ENCODE assay signal across 11 cellular contexts in the genomic region with DNA sequence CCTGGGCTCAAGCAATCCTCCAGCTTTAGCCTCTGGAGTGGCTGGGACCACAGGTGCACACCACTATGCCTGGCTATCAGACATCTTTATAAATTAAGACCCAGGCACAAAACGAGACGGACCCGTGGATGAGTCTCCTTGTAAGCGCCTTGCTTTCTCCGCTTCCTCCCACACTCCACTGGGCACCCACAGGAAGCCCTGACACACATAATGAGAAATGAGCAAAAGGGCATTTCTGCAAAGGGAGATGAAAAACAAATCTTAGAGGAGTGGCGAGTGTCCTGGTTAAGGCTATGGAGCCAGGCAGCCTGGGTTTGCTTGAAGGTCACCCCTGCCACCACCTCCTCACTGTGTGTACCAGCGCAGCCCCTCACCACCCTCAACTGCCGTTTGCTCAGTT. TPM values are rescaled to one million over a fixed set of nuclear protein-coding genes. Genes with fewer than 3 reads are reported as not detected.
DNase-seq lines count a peak whose midpoint lies in the region; ATAC-seq and TF ChIP-seq lines count a peak whose summit lies in the region.
"Had no signal": no experiment of that assay in that cellular context is flagged by ENCODE, and none has a peak within 500 bp of the region (broad histone marks: within the 10 kb centered on the region; RNA-seq: fewer than 3 reads in every experiment).

No MANE protein-coding gene starts in this region.

- H3K4me1 Mint-ChIP-seq in activated T-helper 1 cell treated with anti-CD3 and anti-CD28 coated beads, Interleukin-12 subunit alpha, Interleukin-12 subunit beta, Interleukin-2, Interleukin-4 antibody, amounts not matched to agents 30 ng/mL and 10 ng/mL and 1 ng/mL, durations not matched to agents 14 hours and 24 hours and 36 hours (ENCODE audit: low read depth) = peaks cover 51% of the 10 kb centered on the region

- H3K27ac Mint-ChIP-seq in activated T-helper 1 cell treated with anti-CD3 and anti-CD28 coated beads, Interleukin-12 subunit alpha, Interleukin-12 subunit beta, Interleukin-2, Interleukin-4 antibody, amounts not matched to agents 30 ng/mL and 10 ng/mL and 1 ng/mL, durations not matched to agents 14 hours and 24 hours and 36 hours = peak overlapping the region; percentile 81

- ATAC-seq in HG03571 (IDR thresholded peaks at IDR 0.05; ENCODE audit: unreplicated experiment) = peak; percentile 35
- ATAC-seq: K562 had no signal

- DNase-seq in GM12864 (ENCODE audit: low read depth) (no peak), globus pallidus (ENCODE audit: low spot score) (no peak), foreskin fibroblast (no peak), adrenal gland (no peak)
- DNase-seq in activated T-helper 1 cell treated with anti-CD3 and anti-CD28 coated beads, Interleukin-12 subunit alpha, Interleukin-12 subunit beta, Interleukin-2, Interleukin-4 antibody, amounts not matched to agents 30 ng/mL and 10 ng/mL and 1 ng/mL, durations not matched to agents 14 hours and 24 hours and 36 hours (ENCODE audit: low spot score) = no peak
- peak; percentile 18 to 37 for DNase-seq in stimulated activated CD4-positive, alpha-beta T cell treated with anti-CD3 and anti-CD28 coated beads, Interleukin-2, amount 100 ng/mL, for 48 hours
- DNase-seq: brain microvascular endothelial cell, GM23248, NCI-H226 had no signal

- peaks cover 12 to 21% of the 10 kb centered on the region in 2 donors for H3K4me1 ChIP-seq in adrenal gland (replicated peaks in 1 of 2)

- no peak for TF ChIP-seq POLR2A in adrenal gland (IDR thresholded peaks at IDR 0.05)

- TF ChIP-seq CTCF in GM12864 (IDR thresholded peaks at IDR 0.05; ENCODE audit: low read depth, low read length, missing control alignments) = no peak
- TF ChIP-seq CTCF in foreskin fibroblast (IDR thresholded peaks at IDR 0.05; ENCODE audit: low read depth, low read length) = no peak
- TF ChIP-seq CTCF in adrenal gland (IDR thresholded peaks at IDR 0.05) = no peak

- peak overlapping the region; percentile 72 for H3K4me3 Mint-ChIP-seq in activated T-helper 1 cell treated with anti-CD3 and anti-CD28 coated beads, Interleukin-12 subunit alpha, Interleukin-12 subunit beta, Interleukin-2, Interleukin-4 antibody, amounts not matched to agents 30 ng/mL and 10 ng/mL and 1 ng/mL, durations not matched to agents 14 hours and 24 hours and 36 hours

- H3K36me3 Mint-ChIP-seq in activated T-helper 1 cell treated with anti-CD3 and anti-CD28 coated beads, Interleukin-12 subunit alpha, Interleukin-12 subunit beta, Interleukin-2, Interleukin-4 antibody, amounts not matched to agents 30 ng/mL and 10 ng/mL and 1 ng/mL, durations not matched to agents 14 hours and 24 hours and 36 hours (ENCODE audit: low read depth) = peaks cover 25% of the 10 kb centered on the region

- H3K27me3 Mint-ChIP-seq in activated T-helper 1 cell treated with anti-CD3 and anti-CD28 coated beads, Interleukin-12 subunit alpha, Interleukin-12 subunit beta, Interleukin-2, Interleukin-4 antibody, amounts not matched to agents 30 ng/mL and 10 ng/mL and 1 ng/mL, durations not matched to agents 14 hours and 24 hours and 36 hours (ENCODE audit: insufficient read depth) = no peaks in the 10 kb centered on the region

- H3K27me3 ChIP-seq in adrenal gland = no peaks in the 10 kb centered on the region
- H3K27me3 ChIP-seq: brain microvascular endothelial cell had no signal

- peaks cover 7% of the 10 kb centered on the region for H3K9me3 Mint-ChIP-seq in activated T-helper 1 cell treated with anti-CD3 and anti-CD28 coated beads, Interleukin-12 subunit alpha, Interleukin-12 subunit beta, Interleukin-2, Interleukin-4 antibody, amounts not matched to agents 30 ng/mL and 10 ng/mL and 1 ng/mL, durations not matched to agents 14 hours and 24 hours and 36 hours

- intact Hi-C loops in activated T-helper 1 cell treated with anti-CD3 and anti-CD28 coated beads, Interleukin-12 subunit alpha, Interleukin-12 subunit beta, Interleukin-2, Interleukin-4 antibody, amounts not matched to agents 30 ng/mL and 10 ng/mL and 1 ng/mL, durations not matched to agents 14 hours and 24 hours and 36 hours (cut with micrococcal nuclease) = loop anchor here (1.0 kb wide), 1 partner anchor 40 kb away; no protein-coding TSS in a partner anchor
- intact Hi-C loops in adrenal gland (cut with DNase I) = no loop called here

- peak overlapping the region; percentile 8; the same call in 1 of the 2 replicates for H3K4me3 ChIP-seq in GM12864 (ENCODE audit: low read depth, low read length)
- H3K4me3 ChIP-seq in foreskin fibroblast (ENCODE audit: low read depth in 1 of 2, low read length in 2 of 2) = no peak overlapping the region
- H3K4me3 ChIP-seq in adrenal gland = no peak overlapping the region
- H3K4me3 ChIP-seq: GM23248, K562 had no signal

- 56 to 71% (median 65%) methylated on average over 8 of the region's 8 CpGs for WGBS in adrenal gland, 4 donors

- H3K9me3 ChIP-seq in adrenal gland (replicated peaks in 1 of 3) = no peaks in the 10 kb centered on the region

- H3K36me3 ChIP-seq in adrenal gland (replicated peaks in 1 of 2) = no peaks in the 10 kb centered on the region
- H3K36me3 ChIP-seq: brain microvascular endothelial cell had no signal

- no peak overlapping the region for H3K27ac ChIP-seq in adrenal gland
- H3K27ac ChIP-seq: brain microvascular endothelial cell, GM23248 had no signal

RNA-seq across cellular contexts. Expression of a gene that starts 56.3 kb away (rescaled TPM):
- total RNA-seq in activated T-helper 1 cell treated with anti-CD3 and anti-CD28 coated beads, Interleukin-12 subunit alpha, Interleukin-12 subunit beta, Interleukin-2, Interleukin-4 antibody, amounts not matched to agents 30 ng/mL and 10 ng/mL and 1 ng/mL, durations not matched to agents 14 hours and 24 hours and 36 hours = 16.4 and 20.1 TPM in 2 replicates
- total RNA-seq in adrenal gland = 10 to 100 TPM in 7 of 8 donors, 1 to 10 TPM in 1; 6.6 to 67.6 (median 16.8) TPM
- polyA plus RNA-seq in adrenal gland = 10 to 100 TPM in 1 of 3 donors, 1 to 10 TPM in 2; 1.3 to 27.7 (median 2.7) TPM

Comparison
In these comparisons a context has a peak if more than half of its experiments do, and no peak if none do; other contexts are left out.
1. DNase-seq: peak in stimulated activated CD4-positive, alpha-beta T cell treated with anti-CD3 and anti-CD28 coated beads, Interleukin-2, amount 100 ng/mL, for 48 hours (2 of 2); none in GM12864 (single experiment), activated T-helper 1 cell treated with anti-CD3 and anti-CD28 coated beads, Interleukin-12 subunit alpha, Interleukin-12 subunit beta, Interleukin-2, Interleukin-4 antibody, amounts not matched to agents 30 ng/mL and 10 ng/mL and 1 ng/mL, durations not matched to agents 14 hours and 24 hours and 36 hours (single experiment), globus pallidus (single experiment), foreskin fibroblast (0 of 2) and adrenal gland (0 of 7).